Comparison of ENCODE assay signal across 1 cellular context in the genomic region with DNA sequence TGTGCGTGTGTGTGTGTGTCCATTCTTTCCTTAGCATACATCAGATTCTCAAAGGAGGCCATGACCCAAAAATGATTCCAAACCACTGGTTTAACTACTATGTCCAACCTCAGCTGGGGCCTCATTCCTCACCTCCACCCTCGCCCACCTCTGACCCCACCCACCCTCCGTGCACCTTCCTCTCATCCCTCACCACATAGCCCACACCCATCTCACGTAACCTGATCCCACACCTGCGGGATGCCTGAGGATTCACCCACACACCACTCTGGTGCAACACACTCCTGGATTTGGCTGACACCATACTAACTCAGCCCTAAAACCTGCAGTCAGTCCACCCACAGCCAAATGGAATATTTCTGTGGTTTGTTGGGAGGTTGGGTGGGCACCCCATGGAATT.
TF ChIP-seq lines count a peak whose summit lies in the region.

No MANE protein-coding gene starts in this region.

TF ChIP-seq in H1, 55 proteins besides CTCF, POLR2A, EP300 and RAD21:
- no peak for TF ChIP-seq SRF (IDR thresholded peaks at IDR 0.05; ENCODE audit: low read depth, low read length)
- TF ChIP-seq RFX5 (IDR thresholded peaks at IDR 0.05; ENCODE audit: borderline replicate concordance, low read depth, low read length), result no peak
- TF ChIP-seq CEBPB (IDR thresholded peaks at IDR 0.05; ENCODE audit: low read depth, low read length), result no peak
- no peak for TF ChIP-seq ASH2L (IDR thresholded peaks at IDR 0.05; ENCODE audit: low read length)
